9 cellular contexts compared by ENCODE assay signal in genomic region chr2:43293744-43294695, GRCh38.
DNase-seq lines count a peak whose midpoint lies in the region; ATAC-seq, FAIRE-seq and TF ChIP-seq lines count a peak whose summit lies in the region.
"Had no signal": no experiment of that assay in that cellular context is flagged by ENCODE, and none has a peak within 500 bp of the region (broad histone marks: within the 10 kb centered on the region; RNA-seq: fewer than 3 reads in every experiment).

No MANE protein-coding gene starts in this region.

- intact Hi-C loops in breast epithelium (cut with DNase I; ENCODE audit: low total_unique reads) (no loop called here), thyroid gland (cut with DNase I) (no loop called here)

- H3K4me1 Mint-ChIP-seq in CD4-positive, CD25-positive, alpha-beta regulatory T cell = peaks cover 11 to 21% (median 17%) of the 10 kb centered on the region in 4 donors

- H4K91ac ChIP-seq in mesenchymal stem cell (ENCODE audit: low read length) = peak overlapping the region; percentile 91

- H3K18ac ChIP-seq in mesenchymal stem cell (ENCODE audit: low read depth in 1 of 2, low read length in 2 of 2) = peak overlapping the region; percentile 54 to 90

- H2BK5ac ChIP-seq in mesenchymal stem cell (ENCODE audit: low read depth, low read length, poor library complexity, severe bottlenecking) = peak overlapping the region; percentile 68

- in situ Hi-C loops in G401 (cut with HindIII; ENCODE audit: low sequenced_read_pairs) = no loop called here

- 33% methylated on average over 4 of the region's 6 CpGs for WGBS in mesenchymal stem cell
- WGBS in thyroid gland, 2 donors = 47 to 50% methylated on average over 6 of the region's 6 CpGs

- H3K27ac ChIP-seq in CD4-positive, CD25-positive, alpha-beta regulatory T cell (ENCODE audit: insufficient read depth, low read length, poor library complexity, severe bottlenecking) = no peak overlapping the region
- H3K27ac ChIP-seq in breast epithelium = peak overlapping the region; percentile 79 to 89
- peak overlapping the region; percentile 60 for H3K27ac ChIP-seq in mesenchymal stem cell (ENCODE audit: low read length, poor library complexity, severe bottlenecking)
- H3K27ac ChIP-seq in thyroid gland = peak overlapping the region; percentile 63 to 90 (median 77)
- H3K27ac ChIP-seq: SK-N-MC had no signal

- no peaks in the 10 kb centered on the region for H3K9me3 ChIP-seq in CD4-positive, CD25-positive, alpha-beta regulatory T cell (ENCODE audit: control insufficient read depth in 2 of 2, low read length in 2 of 2)
- H3K9me3 ChIP-seq in breast epithelium (no peaks in the 10 kb centered on the region), mesenchymal stem cell (ENCODE audit: control insufficient read depth, low read length) (no peaks in the 10 kb centered on the region), thyroid gland (no peaks in the 10 kb centered on the region)

- H3K36me3 ChIP-seq in CD4-positive, CD25-positive, alpha-beta regulatory T cell (ENCODE audit: control insufficient read depth, insufficient read depth, low read length) = peaks cover 26% of the 10 kb centered on the region
- H3K36me3 ChIP-seq in breast epithelium = no peaks in the 10 kb centered on the region
- peaks cover 5 to 22% of the 10 kb centered on the region in 2 experiments for H3K36me3 ChIP-seq in mesenchymal stem cell (ENCODE audit: control insufficient read depth in 1 of 2, insufficient read depth in 2 of 2, low read depth in 1 of 2, low read length in 2 of 2)
- no peaks in the 10 kb centered on the region for H3K36me3 ChIP-seq in thyroid gland

- TF ChIP-seq CTCF in breast epithelium (IDR thresholded peaks at IDR 0.05) (no peak), thyroid gland (IDR thresholded peaks at IDR 0.05) (no peak)

- peak overlapping the region; percentile 86 for H2BK15ac ChIP-seq in mesenchymal stem cell (ENCODE audit: low read depth, poor library complexity, severe bottlenecking)

- H2BK12ac ChIP-seq in mesenchymal stem cell (ENCODE audit: low read length in 2 of 2) = peak overlapping the region; percentile 91 to 100

- H3K14ac ChIP-seq in mesenchymal stem cell (ENCODE audit: low read length in 2 of 2) = no peak overlapping the region

- H3K27me3 Mint-ChIP-seq in CD4-positive, CD25-positive, alpha-beta regulatory T cell = no peaks in the 10 kb centered on the region

- peak overlapping the region; percentile 69 for H2AK5ac ChIP-seq in mesenchymal stem cell (ENCODE audit: low read length, severe bottlenecking)

- no peak overlapping the region for H2AFZ ChIP-seq in mesenchymal stem cell (ENCODE audit: low read depth, low read length)

- H3K4me3 ChIP-seq in CD4-positive, CD25-positive, alpha-beta regulatory T cell (ENCODE audit: low read depth, low read length) = no peak overlapping the region
- no peak overlapping the region for H3K4me3 ChIP-seq in breast epithelium
- no peak overlapping the region for H3K4me3 ChIP-seq in mesenchymal stem cell (ENCODE audit: insufficient read depth in 1 of 2, low read depth in 1 of 2, low read length in 2 of 2)
- H3K4me3 ChIP-seq in thyroid gland (replicated peaks in 1 of 3) = no peak overlapping the region
- H3K4me3 ChIP-seq: SK-N-MC had no signal

- H2BK120ac ChIP-seq in mesenchymal stem cell (ENCODE audit: low read depth, low read length) = peak overlapping the region; percentile 2

- peaks cover 5% of the 10 kb centered on the region for H3K4me1 ChIP-seq in CD4-positive, CD25-positive, alpha-beta regulatory T cell (ENCODE audit: control insufficient read depth, insufficient read depth, low read length, poor library complexity, severe bottlenecking)
- H3K4me1 ChIP-seq in breast epithelium (no peaks in the 10 kb centered on the region), mesenchymal stem cell (ENCODE audit: control insufficient read depth, insufficient read depth, low read depth, low read length) (peaks cover 11% of the 10 kb centered on the region), thyroid gland (peaks cover 20 to 33% of the 10 kb centered on the region in 2 donors)

- H3K23ac ChIP-seq in mesenchymal stem cell (ENCODE audit: low read length in 2 of 2) = peak overlapping the region in 1 of 2 experiments; percentile 40

- H3K9me3 Mint-ChIP-seq in CD4-positive, CD25-positive, alpha-beta regulatory T cell = peaks cover 0 to 2% (median 0%) of the 10 kb centered on the region in 7 donors

- H3K4ac ChIP-seq in mesenchymal stem cell (ENCODE audit: low read depth in 1 of 2, low read length in 2 of 2) = peak overlapping the region; percentile 73 to 83

- peak in 1 of 3 donors; percentile 76 for DNase-seq in CD4-positive, CD25-positive, alpha-beta regulatory T cell
- peak; percentile 77 for DNase-seq in GM19239 (ENCODE audit: insufficient read length, low spot score)
- DNase-seq in SIG-M5 treated with dmso at 0.1 percent for 504 hours (lab: John Stamatoyannopoulos, UW; ENCODE audit: unreplicated experiment) = peak; percentile 99
- peak in 1 of 2 donors; percentile 47 for DNase-seq in breast epithelium (ENCODE audit: low spot score in 2 of 2)
- peak; percentile 99 for DNase-seq in mesenchymal stem cell
- peak in 1 of 2 donors; percentile 36 for DNase-seq in thyroid gland
- no peak for DNase-seq in G401 (ENCODE audit: low spot score)

- no peak overlapping the region for H3K4me3 Mint-ChIP-seq in CD4-positive, CD25-positive, alpha-beta regulatory T cell

- H3K9ac ChIP-seq in mesenchymal stem cell (ENCODE audit: low read length) = peak overlapping the region; percentile 37

- peak overlapping the region in 2 of 3 donors; percentile 9 to 27 for H3K27ac Mint-ChIP-seq in CD4-positive, CD25-positive, alpha-beta regulatory T cell

- peak; percentile 91 to 97 for ATAC-seq in CD4-positive, CD25-positive, alpha-beta regulatory T cell (ENCODE audit: low read depth in 2 of 2)
- ATAC-seq in HG03175 (IDR thresholded peaks at IDR 0.05; ENCODE audit: unreplicated experiment) = peak; percentile 98

- no peak for TF ChIP-seq POLR2A in breast epithelium (IDR thresholded peaks at IDR 0.05)
- no peak for TF ChIP-seq POLR2A in thyroid gland (IDR thresholded peaks at IDR 0.05)

- peak overlapping the region; percentile 76 for H4K8ac ChIP-seq in mesenchymal stem cell (ENCODE audit: low read length)

- H3K36me3 Mint-ChIP-seq in CD4-positive, CD25-positive, alpha-beta regulatory T cell = peaks cover 45% of the 10 kb centered on the region

- FAIRE-seq in GM19239 (lab: Jason Lieb, UNC) = peak; percentile 89

- H3K79me1 ChIP-seq in mesenchymal stem cell (replicated peaks; ENCODE audit: low read length, poor library complexity, severe bottlenecking) = peaks cover 3% of the 10 kb centered on the region

- H3K27me3 ChIP-seq in CD4-positive, CD25-positive, alpha-beta regulatory T cell (ENCODE audit: control insufficient read depth, insufficient read depth, low read length) = no peaks in the 10 kb centered on the region
- H3K27me3 ChIP-seq in breast epithelium (no peaks in the 10 kb centered on the region), mesenchymal stem cell (ENCODE audit: control insufficient read depth in 1 of 2, insufficient read depth in 1 of 2, low read length in 2 of 2) (no peaks in the 10 kb centered on the region), thyroid gland (no peaks in the 10 kb centered on the region)

- H3K4me2 ChIP-seq in mesenchymal stem cell (ENCODE audit: low read length, poor library complexity, severe bottlenecking) = no peak overlapping the region
